ENCODE assay signal across 8 cellular contexts in genomic region chr2:39120771-39121522, GRCh38. TPM values are rescaled to one million over a fixed set of nuclear protein-coding genes. Genes with fewer than 3 reads are reported as not detected.
A peak's percentile ranks its signal among the peaks of the same experiment; 100 is the strongest.
DNase-seq lines count a peak whose midpoint lies in the region; ATAC-seq and TF ChIP-seq lines count a peak whose summit lies in the region.

TSS of gene SOS1 (minus strand) at chr2:39121051. CDS start at chr2:39120422, 629 bp downstream.

- H3K4me1 ChIP-seq in lung (ENCODE audit: control insufficient read depth in 2 of 2, insufficient read depth in 2 of 2, low read length in 2 of 2): peaks cover 0 to 21% of the 10 kb centered on the region in 2 donors

- peak within 1 kb of the TSS; percentile 97 to 99 for H3K27ac ChIP-seq in lung (ENCODE audit: low read depth in 1 of 2, low read length in 1 of 2)

- WGBS in lung, 2 donors: 1% methylated on average over 43 to 60 of the region's 60 CpGs

- no peaks in the 10 kb centered on the region for H3K9me3 ChIP-seq in lung (ENCODE audit: control insufficient read depth in 2 of 2, insufficient read depth in 1 of 2, low read length in 1 of 2)

- H3K27me3 ChIP-seq in lung (ENCODE audit: control insufficient read depth, insufficient read depth): no peaks in the 10 kb centered on the region

- no peak for TF ChIP-seq CTCF in lung (IDR thresholded peaks at IDR 0.05; ENCODE audit: control extremely low read depth, extremely low read depth)

- no peaks in the 10 kb centered on the region for H3K36me3 ChIP-seq in lung (ENCODE audit: control insufficient read depth in 2 of 2, insufficient read depth in 2 of 2, low read length in 2 of 2)

- ATAC-seq in GM21360 (IDR thresholded peaks at IDR 0.05; ENCODE audit: unreplicated experiment) (peak; percentile 40), lung (ENCODE audit: insufficient read depth, low FRiP score) (peak; percentile 70)

- DNase-seq in COLO668 (lab: John Stamatoyannopoulos, UW; ENCODE audit: unreplicated experiment) (peak; percentile 94), HT-29 (ENCODE audit: low spot score) (peak; percentile 95), lung (ENCODE audit: low spot score) (peak; percentile 95)
- peak; percentile 89 for DNase-seq in NK-92 treated with Interleukin-12 subunit alpha and Interleukin-12 subunit beta, amount 100 ng/mL, for 24 hours (lab: John Stamatoyannopoulos, UW)
- DNase-seq in activated CD8-positive, alpha-beta memory T cell treated with anti-CD3 and anti-CD28 coated beads for 24 hours: peak; percentile 96
- peak; percentile 92 for DNase-seq in effector CD4-positive, alpha-beta T cell
- DNase-seq in stimulated activated CD4-positive, alpha-beta T cell treated with anti-CD3 and anti-CD28 coated beads, TNF-alpha, amount 100 ng/mL, for 4 hours (ENCODE audit: low read depth in 3 of 3): peak; percentile 86 to 89 (median 86)

- H3K4me3 ChIP-seq in lung: peak within 1 kb of the TSS; percentile 86

RNA-seq across cellular contexts. Expression of gene SOS1, which starts in this region (rescaled TPM):
- 4.8 and 11.5 TPM in 2 replicates for total RNA-seq in HT-29 (2014; rRNA removed; shearing (Covaris generic))
- 10 to 100 TPM; 22.4 to 97.6 TPM for total RNA-seq in lung
- 1 to 10 TPM; 3.9 to 6.7 TPM for polyA plus RNA-seq in lung

Comparison
In these comparisons a context has a peak if more than half of its experiments do, and no peak if none do; other contexts are left out.
1. Peak in every context shown above with its lines: DNase-seq, ATAC-seq, H3K4me3 ChIP-seq and H3K27ac ChIP-seq.